30 cellular contexts compared by ENCODE assay signal in genomic region chr2:29697715-29698114, GRCh38.
"Had no signal": no experiment of that assay in that cellular context is flagged by ENCODE, and none has a peak within 500 bp of the region (broad histone marks: within the 10 kb centered on the region; RNA-seq: fewer than 3 reads in every experiment).

No MANE protein-coding gene starts in this region.

- H3K27ac ChIP-seq: coronary artery, foreskin keratinocyte, gastroesophageal sphincter, heart right ventricle, ovary, psoas muscle, sigmoid colon, skin epidermis, spleen, testis, tibial artery had no signal

- H3K4me1 ChIP-seq: gastroesophageal sphincter, heart right ventricle, psoas muscle, spleen, testis, tibial artery had no signal

- H3K4me3 ChIP-seq: coronary artery, gastroesophageal sphincter, heart right ventricle, lung, mucosa of descending colon, ovary, psoas muscle, sigmoid colon, skin epidermis, spleen, testis, tibial artery had no signal

- DNase-seq: dermis blood vessel endothelial cell; effector memory CD8-positive, alpha-beta T cell; erythroblast; hippocampal formation; immature natural killer cell; islet precursor cell; kidney glomerular epithelial cell; left colon; mucosa of descending colon; naive thymus-derived CD8-positive, alpha-beta T cell; nephron progenitor cell; nucleus accumbens; ovary; posterior cingulate gyrus; psoas muscle; sigmoid colon; spleen; stimulated activated CD4-positive, alpha-beta T cell treated with anti-CD3 and anti-CD28 coated beads, Interleukin-4, amount 100 ng/mL, for 4 hours; stimulated activated naive CD8-positive, alpha-beta T cell treated with anti-CD3 and anti-CD28 coated beads, Interleukin-15, Interleukin-2, amounts not matched to agents 100 U/mL and 50 U/mL, for 24 hours; substantia nigra; testis; tibial artery had no signal

- H3K9me3 ChIP-seq: gastroesophageal sphincter, heart right ventricle, mucosa of descending colon, ovary, psoas muscle, sigmoid colon, spleen, testis, tibial artery had no signal

- ATAC-seq: effector memory CD8-positive, alpha-beta T cell; foreskin keratinocyte; gastroesophageal sphincter; left colon; mucosa of descending colon; naive thymus-derived CD8-positive, alpha-beta T cell; psoas muscle; right cardiac atrium; stimulated activated memory B cell treated with anti-CD40 and anti-IgM and Interleukin-4, amounts not matched to agents 10 μg/mL and 1 μg/mL and 100 μg/mL, for 72 hours; stimulated activated naive CD8-positive, alpha-beta T cell treated with anti-CD3 and anti-CD28 coated beads, Interleukin-15, Interleukin-2, amounts not matched to agents 100 U/mL and 50 U/mL, for 24 hours had no signal

- H3K36me3 ChIP-seq: gastroesophageal sphincter, heart right ventricle, ovary, sigmoid colon, spleen, tibial artery had no signal

- H3K27me3 ChIP-seq: foreskin keratinocyte, gastroesophageal sphincter, ovary, sigmoid colon, spleen, testis had no signal
